9 cellular contexts compared by ENCODE assay signal in the genomic region with DNA sequence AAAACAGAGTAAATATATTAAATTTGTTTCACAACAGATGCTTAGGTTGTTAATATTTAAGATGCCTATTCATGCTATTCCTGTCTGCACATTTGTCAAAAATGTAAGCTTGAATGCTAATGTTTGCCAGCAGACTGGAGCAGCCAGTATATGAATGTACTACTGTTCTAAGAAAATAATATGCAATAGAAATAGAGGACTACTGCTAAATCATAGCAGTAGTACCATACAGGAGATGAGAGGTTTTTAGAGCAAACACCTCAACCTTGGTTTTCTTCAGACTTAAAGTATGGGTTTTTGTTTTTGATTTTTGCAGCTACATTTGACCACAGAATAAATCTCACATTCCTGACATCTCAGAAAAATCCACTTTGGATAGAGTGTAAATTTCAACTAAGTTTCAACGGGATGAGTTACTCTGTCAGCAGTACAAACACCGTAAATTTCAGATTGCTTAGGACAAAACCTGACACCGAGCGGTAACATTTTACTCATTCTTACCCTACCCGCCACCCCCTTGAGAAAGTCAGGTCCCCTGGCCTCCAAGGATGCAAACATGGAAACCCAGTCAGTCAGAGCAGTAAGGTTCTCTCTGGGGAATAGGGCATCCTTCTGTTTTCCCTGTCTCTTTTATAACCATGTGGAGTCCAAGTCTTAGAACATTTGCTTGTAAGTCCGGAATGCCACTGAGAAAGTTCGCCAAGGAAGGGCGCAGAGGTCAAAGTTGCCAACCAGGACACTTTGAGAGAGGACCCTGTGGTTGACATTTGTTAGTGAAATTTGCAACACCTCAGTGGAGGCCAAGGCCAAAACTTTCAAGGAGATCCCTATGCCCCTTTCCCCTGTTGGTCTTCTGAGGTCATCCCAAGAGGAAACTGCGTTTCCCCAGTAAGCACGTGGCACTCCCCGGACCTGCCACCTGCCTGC. TPM values are rescaled to one million over a fixed set of nuclear protein-coding genes. Genes with fewer than 3 reads are reported as not detected.
DNase-seq lines count a peak whose midpoint lies in the region; ATAC-seq and TF ChIP-seq lines count a peak whose summit lies in the region.
"Had no signal": no experiment of that assay in that cellular context is flagged by ENCODE, and none has a peak within 500 bp of the region (broad histone marks: within the 10 kb centered on the region; RNA-seq: fewer than 3 reads in every experiment).

No MANE protein-coding gene starts in this region.

- H3K4me1 Mint-ChIP-seq in activated T-cell treated with anti-CD3 and anti-CD28 coated beads, Interleukin-2, amount 50 U/mL, for 72 hours (ENCODE audit: low read depth) = peaks cover 9% of the 10 kb centered on the region

- peaks cover 0 to 26% of the 10 kb centered on the region in 2 donors for H3K27me3 ChIP-seq in tibial nerve

- H3K27ac ChIP-seq in tibial nerve = peak overlapping the region; percentile 10 to 76 (median 74)
- H3K27ac ChIP-seq: SJSA1 had no signal

- peak; percentile 16 to 25 for ATAC-seq in activated T-cell treated with anti-CD3 and anti-CD28 coated beads, Interleukin-2, amount 50 U/mL, for 72 hours (replicated peaks in 1 of 2)
- ATAC-seq in activated naive CD4-positive, alpha-beta T cell treated with anti-CD3 and anti-CD28 coated beads, Interleukin-2, amount 50 U/mL, for 72 hours = peak; percentile 36 to 42
- ATAC-seq in mucosa of descending colon = no peak

- H3K9me3 ChIP-seq in mucosa of descending colon = no peaks in the 10 kb centered on the region
- no peaks in the 10 kb centered on the region for H3K9me3 ChIP-seq in tibial nerve
- H3K9me3 ChIP-seq: SJSA1 had no signal

- peak overlapping the region; percentile 99 for H3K27ac Mint-ChIP-seq in activated T-cell treated with anti-CD3 and anti-CD28 coated beads, Interleukin-2, amount 50 U/mL, for 72 hours
- peak overlapping the region; percentile 97 for H3K27ac Mint-ChIP-seq in activated naive CD4-positive, alpha-beta T cell treated with anti-CD3 and anti-CD28 coated beads, Interleukin-2, amount 50 U/mL, for 72 hours

- TF ChIP-seq POLR2A in tibial nerve (IDR thresholded peaks at IDR 0.05) = no peak

- H3K36me3 ChIP-seq in mucosa of descending colon (ENCODE audit: low read depth) (no peaks in the 10 kb centered on the region), tibial nerve (no peaks in the 10 kb centered on the region)
- H3K36me3 ChIP-seq: SJSA1 had no signal

- intact Hi-C loops in mucosa of descending colon (cut with DNase I, micrococcal nuclease) = no loop called here

- 47 to 48% methylated on average over 11 of the region's 11 CpGs for WGBS in tibial nerve, 2 donors

- peaks cover 37 to 76% of the 10 kb centered on the region in 2 donors for H3K36me3 Mint-ChIP-seq in activated T-cell treated with anti-CD3 and anti-CD28 coated beads, Interleukin-2, amount 50 U/mL, for 72 hours (ENCODE audit: insufficient read depth in 2 of 2)
- peaks cover 72 to 82% of the 10 kb centered on the region in 2 donors for H3K36me3 Mint-ChIP-seq in activated naive CD4-positive, alpha-beta T cell treated with anti-CD3 and anti-CD28 coated beads, Interleukin-2, amount 50 U/mL, for 72 hours

- no peak for TF ChIP-seq CTCF in mucosa of descending colon (IDR thresholded peaks at IDR 0.05)
- no peak for TF ChIP-seq CTCF in tibial nerve (IDR thresholded peaks at IDR 0.05)

- peak overlapping the region; percentile 25 for H3K4me3 ChIP-seq in mucosa of descending colon
- peak overlapping the region; percentile 51 to 74 (median 62) for H3K4me3 ChIP-seq in tibial nerve
- H3K4me3 ChIP-seq: SJSA1 had no signal

- no peak for TF ChIP-seq EP300 in tibial nerve (IDR thresholded peaks at IDR 0.05)

- peak; percentile 54 to 60 for DNase-seq in activated T-cell treated with anti-CD3 and anti-CD28 coated beads, Interleukin-2, amount 50 U/mL, for 72 hours
- DNase-seq in activated T-cell treated with anti-CD3 and anti-CD28 coated beads, Interleukin-2, amount 50 U/mL, for 48 hours = no peak
- DNase-seq in activated naive CD4-positive, alpha-beta T cell treated with anti-CD3 and anti-CD28 coated beads, Interleukin-2, amount 50 U/mL, for 72 hours (ENCODE audit: low spot score in 2 of 2) = peak in 1 of 2 donors; percentile 46
- peak in 1 of 3 donors; percentile 8 for DNase-seq in mucosa of descending colon
- DNase-seq in tibial nerve (ENCODE audit: low spot score in 2 of 2) = no peak
- DNase-seq in T-helper 9 cell = no peak
- no peak for DNase-seq in NCI-H748 treated with DMSO at 0.1 percent for 48 hours (lab: John Stamatoyannopoulos, UW)
- DNase-seq in NCI-H2227 treated with DMSO at 0.1 percent for 48 hours (lab: John Stamatoyannopoulos, UW) = no peak

- no peaks in the 10 kb centered on the region for H3K9me3 Mint-ChIP-seq in activated T-cell treated with anti-CD3 and anti-CD28 coated beads, Interleukin-2, amount 50 U/mL, for 72 hours
- no peaks in the 10 kb centered on the region for H3K9me3 Mint-ChIP-seq in activated naive CD4-positive, alpha-beta T cell treated with anti-CD3 and anti-CD28 coated beads, Interleukin-2, amount 50 U/mL, for 72 hours

- H3K27me3 Mint-ChIP-seq in activated T-cell treated with anti-CD3 and anti-CD28 coated beads, Interleukin-2, amount 50 U/mL, for 72 hours (ENCODE audit: low read depth) = no peaks in the 10 kb centered on the region

- H3K4me1 ChIP-seq in mucosa of descending colon (ENCODE audit: low read depth) = peaks cover 12% of the 10 kb centered on the region
- H3K4me1 ChIP-seq in tibial nerve = peaks cover 0 to 31% (median 15%) of the 10 kb centered on the region in 4 donors

- peak overlapping the region; percentile 95 to 97 for H3K4me3 Mint-ChIP-seq in activated T-cell treated with anti-CD3 and anti-CD28 coated beads, Interleukin-2, amount 50 U/mL, for 72 hours

RNA-seq across cellular contexts. Expression of a gene that starts 17.9 kb away (rescaled TPM):
- 100 to 1,000 TPM; 716 to 962 TPM for total RNA-seq in activated T-cell treated with anti-CD3 and anti-CD28 coated beads, Interleukin-2, amount 50 U/mL, for 72 hours
- total RNA-seq in activated naive CD4-positive, alpha-beta T cell treated with anti-CD3 and anti-CD28 coated beads, Interleukin-2, amount 50 U/mL, for 72 hours = 100 to 1,000 TPM; 279 to 444 TPM
- 10 to 100 TPM; 31.2 to 87.9 (median 49.7) TPM for total RNA-seq in mucosa of descending colon
- total RNA-seq in tibial nerve = 10 to 100 TPM; 28.5 to 48.5 (median 42.8) TPM

Comparison
In these comparisons a context has a peak if more than half of its experiments do, and no peak if none do; other contexts are left out.
1. DNase-seq: peak in activated T-cell treated with anti-CD3 and anti-CD28 coated beads, Interleukin-2, amount 50 U/mL, for 72 hours (2 of 2); none in activated T-cell treated with anti-CD3 and anti-CD28 coated beads, Interleukin-2, amount 50 U/mL, for 48 hours (0 of 2), tibial nerve (0 of 2), T-helper 9 cell (single experiment), NCI-H748 treated with DMSO at 0.1 percent for 48 hours (single experiment) and NCI-H2227 treated with DMSO at 0.1 percent for 48 hours (single experiment).